8 cellular contexts compared by ENCODE assay signal in genomic region chr13:20772401-20773131, GRCh38. TPM values are rescaled to one million over a fixed set of nuclear protein-coding genes. Genes with fewer than 3 reads are reported as not detected.
DNase-seq lines count a peak whose midpoint lies in the region; ATAC-seq and TF ChIP-seq lines count a peak whose summit lies in the region.

No MANE protein-coding gene starts in this region.

- H3K4me2 ChIP-seq in GM23338: peak overlapping the region; percentile 86

- TF ChIP-seq CTCF in GM23338 (conservative IDR thresholded peaks at IDR 0.05; ENCODE audit: low read depth in 2 of 2): no peak
- TF ChIP-seq CTCF in esophagus squamous epithelium (IDR thresholded peaks at IDR 0.05): no peak
- TF ChIP-seq CTCF in gastrocnemius medialis (IDR thresholded peaks at IDR 0.05 in 4 of 5, conservative IDR thresholded peaks at IDR 0.05 in 1 of 5): no peak

- in situ Hi-C loops in gastrocnemius medialis (cut with MboI; ENCODE audit: low sequenced_read_pairs in 4 of 4): no loop called here

- no peak overlapping the region; the same call in 1 of the 2 replicates for H3K27ac Mint-ChIP-seq in GM23338

- TF ChIP-seq POLR2A in esophagus squamous epithelium (IDR thresholded peaks at IDR 0.05) (no peak), gastrocnemius medialis (IDR thresholded peaks at IDR 0.05) (no peak)

- H3K4me3 Mint-ChIP-seq in GM23338: peak overlapping the region; percentile 94

- H3K4me1 ChIP-seq in GM23338 (ENCODE audit: insufficient read depth) (no peaks in the 10 kb centered on the region; the same call in 1 of the 2 replicates), SJSA1 (replicated peaks) (peaks cover 18% of the 10 kb centered on the region), esophagus squamous epithelium (peaks cover 0 to 15% (median 4%) of the 10 kb centered on the region in 3 donors), gastrocnemius medialis (peaks cover 10 to 11% of the 10 kb centered on the region in 2 donors)

- H3F3A ChIP-seq in GM23338 (replicated peaks; ENCODE audit: low read depth): no peaks in the 10 kb centered on the region

- H3K9me3 Mint-ChIP-seq in GM23338: peaks cover 13% of the 10 kb centered on the region; the same call in 2 of the 3 replicates

- no peaks in the 10 kb centered on the region for H3K27me3 ChIP-seq in GM23338 (ENCODE audit: insufficient read depth)
- H3K27me3 ChIP-seq in SJSA1 (replicated peaks): no peaks in the 10 kb centered on the region
- H3K27me3 ChIP-seq in esophagus squamous epithelium: no peaks in the 10 kb centered on the region
- no peaks in the 10 kb centered on the region for H3K27me3 ChIP-seq in gastrocnemius medialis

- H3K79me2 ChIP-seq in GM23338 (replicated peaks; ENCODE audit: insufficient read depth): no peaks in the 10 kb centered on the region

- no peaks in the 10 kb centered on the region for H3K9me3 ChIP-seq in SJSA1 (replicated peaks)
- peaks cover 0 to 10% (median 7%) of the 10 kb centered on the region in 3 donors for H3K9me3 ChIP-seq in esophagus squamous epithelium
- H3K9me3 ChIP-seq in gastrocnemius medialis: no peaks in the 10 kb centered on the region

- H2AFZ ChIP-seq in GM23338: peak overlapping the region; percentile 92; the same call in 1 of the 2 replicates

- peaks cover 9% of the 10 kb centered on the region; the same call in 2 of the 3 replicates for H3K4me1 Mint-ChIP-seq in GM23338

- peak overlapping the region; percentile 74 for H3K4me3 ChIP-seq in GM23338
- H3K4me3 ChIP-seq in SJSA1: peak overlapping the region; percentile 55
- H3K4me3 ChIP-seq in esophagus squamous epithelium: peak overlapping the region; percentile 41 to 72 (median 63)
- peak overlapping the region; percentile 73 to 90 (median 82) for H3K4me3 ChIP-seq in gastrocnemius medialis

- peaks cover 32% of the 10 kb centered on the region for H3K36me3 Mint-ChIP-seq in GM23338 (ENCODE audit: low read depth)

- intact Hi-C loops in esophagus squamous epithelium (cut with DNase I): no loop called here
- intact Hi-C loops in gastrocnemius medialis (cut with DNase I; ENCODE audit: low total_unique reads): loop anchor here (1.0 to 5.0 kb wide), 4 partner anchors 40 to 205 kb away; partner anchors contain the start of gene IFT88

- H3K27ac ChIP-seq in GM23338 (ENCODE audit: low read depth): no peak overlapping the region
- H3K27ac ChIP-seq in SJSA1: peak overlapping the region; percentile 81; the same call in 1 of the 2 replicates
- H3K27ac ChIP-seq in esophagus squamous epithelium: peak overlapping the region; percentile 89 to 95 (median 92)
- peak overlapping the region; percentile 88 to 95 (median 94) for H3K27ac ChIP-seq in gastrocnemius medialis

- H4K20me1 ChIP-seq in GM23338 (replicated peaks; ENCODE audit: insufficient read depth): no peaks in the 10 kb centered on the region

- no peaks in the 10 kb centered on the region for H3K9me2 ChIP-seq in GM23338 (ENCODE audit: insufficient read depth)

- no peak for ATAC-seq in GM23338
- ATAC-seq in gastrocnemius medialis: no peak
- ATAC-seq in GM19351 (IDR thresholded peaks at IDR 0.05; ENCODE audit: unreplicated experiment): no peak

- WGBS in esophagus squamous epithelium, 2 donors: 75 to 80% methylated on average over 10 of the region's 10 CpGs

- no peaks in the 10 kb centered on the region for H3K36me3 ChIP-seq in GM23338 (ENCODE audit: insufficient read depth)
- H3K36me3 ChIP-seq in SJSA1: 0 out of 2 replicates have a peak, but pooled peaks cover 6% of the 10 kb centered on the region
- H3K36me3 ChIP-seq in esophagus squamous epithelium: peaks cover 0 to 20% (median 0%) of the 10 kb centered on the region in 3 donors
- peaks cover 0 to 18% of the 10 kb centered on the region in 2 donors for H3K36me3 ChIP-seq in gastrocnemius medialis

- peaks cover 11% of the 10 kb centered on the region for H3K27me3 Mint-ChIP-seq in GM23338 (ENCODE audit: insufficient read depth, low read depth, poor library complexity)

- DNase-seq in GM23338 (ENCODE audit: low spot score) (no peak), SJSA1 (ENCODE audit: low read depth in 1 of 2, low spot score in 2 of 2) (no peak), esophagus squamous epithelium (lab: John Stamatoyannopoulos, UW) (no peak), gastrocnemius medialis (no peak), nucleus accumbens (lab: John Stamatoyannopoulos, UW) (no peak), activated gamma-delta T cell treated with Interleukin-2 at 50 U/mL for 16 hours (no peak), NCI-H2081 (lab: John Stamatoyannopoulos, UW) (no peak)

TF ChIP-seq in GM23338, 12 proteins besides CTCF, POLR2A, EP300 and RAD21 (continues in another document):
- TF ChIP-seq JUNB (IDR thresholded peaks at IDR 0.05; ENCODE audit: unreplicated experiment) (no peak), REST (IDR thresholded peaks at IDR 0.05; ENCODE audit: unreplicated experiment) (no peak), ZNF114 (CRISPR knock-in tag; IDR thresholded peaks at IDR 0.05) (no peak), POLR2AphosphoS5 (IDR thresholded peaks at IDR 0.05; ENCODE audit: low read depth) (no peak), CREB1 (CRISPR knock-in tag; IDR thresholded peaks at IDR 0.05; ENCODE audit: low read depth) (no peak), ETS1 (IDR thresholded peaks at IDR 0.05) (no peak), STAT1 (IDR thresholded peaks at IDR 0.05; ENCODE audit: unreplicated experiment) (no peak), EZH2 (IDR thresholded peaks at IDR 0.05; ENCODE audit: low read depth, unreplicated experiment) (no peak), EZH2phosphoT487 (IDR thresholded peaks at IDR 0.05; ENCODE audit: unreplicated experiment) (no peak)

RNA-seq across cellular contexts. Expression of gene EEF1AKMT1, which starts 1.2 kb away (rescaled TPM):
- 2.5 and 3.2 TPM in 2 replicates for total RNA-seq in GM23338 (2014; rRNA removed; shearing (Covaris generic))
- 7.6 and 8.3 TPM in 2 replicates for polyA plus RNA-seq in GM23338 (2016; fragmentation: Nextera tagmentation; extraction: Ambion mirVana)
- 1.7 and 10.6 TPM in 2 replicates for total RNA-seq in SJSA1 (2014; rRNA removed; shearing (Covaris generic))
- 1 to 10 TPM; 2.2 to 8.4 (median 5.9) TPM for total RNA-seq in esophagus squamous epithelium
- 1 to 10 TPM; 5.9 to 8.5 (median 8.0) TPM for total RNA-seq in gastrocnemius medialis
